Comparison of ENCODE assay signal across 19 cellular contexts in the genomic region with DNA sequence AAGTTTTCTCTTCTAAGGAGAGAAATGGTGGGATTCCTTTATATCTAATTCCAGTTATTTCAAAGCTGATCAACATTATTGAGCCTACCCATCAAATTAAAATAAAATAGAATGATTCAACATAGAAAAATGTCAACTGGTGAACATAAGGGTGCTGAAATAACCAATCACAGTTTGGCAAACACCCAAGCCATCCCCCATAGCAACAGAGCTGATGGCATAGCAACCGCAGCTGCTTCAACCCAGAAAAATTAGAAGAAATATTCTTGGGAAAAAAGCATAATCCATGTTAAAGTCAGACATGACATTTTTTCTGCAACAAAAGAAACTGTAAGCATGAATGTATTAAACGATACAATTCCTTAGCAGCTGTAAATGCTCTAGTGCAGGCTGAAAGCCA.
"Had no signal": no experiment of that assay in that cellular context is flagged by ENCODE, and none has a peak within 500 bp of the region (broad histone marks: within the 10 kb centered on the region; RNA-seq: fewer than 3 reads in every experiment).

No MANE protein-coding gene starts in this region.

- H2AFZ ChIP-seq: parathyroid adenoma had no signal

- H3K27ac Mint-ChIP-seq: activated T-cell treated with anti-CD3 and anti-CD28 coated beads, Interleukin-2, amount 50 U/mL, for 72 hours; natural killer cell; stimulated activated effector memory CD8-positive, alpha-beta T cell treated with anti-CD3 and anti-CD28 coated beads, Interleukin-12 subunit alpha, Interleukin-12 subunit beta, amount 100 ng/mL, for 72 hours; T-helper 17 cell had no signal

- H3K4me1 Mint-ChIP-seq: natural killer cell; stimulated activated effector memory CD8-positive, alpha-beta T cell treated with anti-CD3 and anti-CD28 coated beads, Interleukin-12 subunit alpha, Interleukin-12 subunit beta, amount 100 ng/mL, for 72 hours; T-helper 17 cell had no signal

- H3K4me1 ChIP-seq: ascending aorta, parathyroid adenoma, sigmoid colon, stomach, upper lobe of left lung had no signal

- H3K9me3 ChIP-seq: ascending aorta, neutrophil, sigmoid colon, stomach, thoracic aorta, upper lobe of left lung had no signal

- H3K36me3 ChIP-seq: ascending aorta, neutrophil, sigmoid colon, stomach, thoracic aorta, upper lobe of left lung had no signal

- DNase-seq: activated CD4-positive, CD25-positive, alpha-beta regulatory T cell treated with anti-CD3 and anti-CD28 coated beads, Interleukin-2, amount 50 U/mL, for 72 hours; activated effector memory CD4-positive, alpha-beta T cell treated with anti-CD3 and anti-CD28 coated beads, Interleukin-2, amount 50 U/mL, for 16 hours; activated naive CD4-positive, alpha-beta T cell treated with anti-CD3 and anti-CD28 coated beads, Interleukin-2, amount 50 U/mL, for 16 hours; activated T-cell treated with anti-CD3 and anti-CD28 coated beads, Interleukin-2, amount 50 U/mL, for 72 hours; kidney; natural killer cell; sigmoid colon; stimulated activated CD4-positive, alpha-beta T cell treated with anti-CD3 and anti-CD28 coated beads, Interleukin-4, amount 100 ng/mL, for 24 hours; stomach; T-helper 17 cell; upper lobe of left lung had no signal

- H3K27me3 Mint-ChIP-seq: T-helper 17 cell had no signal

- H3K27ac ChIP-seq: ascending aorta, neutrophil, parathyroid adenoma, sigmoid colon, stomach, thoracic aorta, upper lobe of left lung, VCaP had no signal

- H3K4me3 ChIP-seq: ascending aorta, lung, sigmoid colon, stomach, thoracic aorta, upper lobe of left lung had no signal

- H3K4me3 Mint-ChIP-seq: activated T-cell treated with anti-CD3 and anti-CD28 coated beads, Interleukin-2, amount 50 U/mL, for 72 hours; natural killer cell; stimulated activated effector memory CD8-positive, alpha-beta T cell treated with anti-CD3 and anti-CD28 coated beads, Interleukin-12 subunit alpha, Interleukin-12 subunit beta, amount 100 ng/mL, for 72 hours; T-helper 17 cell had no signal

- H3K9ac ChIP-seq: parathyroid adenoma had no signal

- H3K79me2 ChIP-seq: parathyroid adenoma had no signal

- H3K27me3 ChIP-seq: ascending aorta, neutrophil, sigmoid colon, stomach, upper lobe of left lung had no signal

- ATAC-seq: activated T-cell treated with anti-CD3 and anti-CD28 coated beads, Interleukin-2, amount 50 U/mL, for 72 hours; left lobe of liver; natural killer cell; stimulated activated effector memory CD8-positive, alpha-beta T cell treated with anti-CD3 and anti-CD28 coated beads, Interleukin-12 subunit alpha, Interleukin-12 subunit beta, amount 100 ng/mL, for 72 hours; T-helper 17 cell had no signal

- H3K36me3 Mint-ChIP-seq: natural killer cell; stimulated activated effector memory CD8-positive, alpha-beta T cell treated with anti-CD3 and anti-CD28 coated beads, Interleukin-12 subunit alpha, Interleukin-12 subunit beta, amount 100 ng/mL, for 72 hours had no signal
